12 cellular contexts compared by ENCODE assay signal in genomic region chr12:54622463-54623183, GRCh38. TPM values are rescaled to one million over a fixed set of nuclear protein-coding genes. Genes with fewer than 3 reads are reported as not detected.
DNase-seq lines count a peak whose midpoint lies in the region; ATAC-seq, FAIRE-seq and TF ChIP-seq lines count a peak whose summit lies in the region.
"Had no signal": no experiment of that assay in that cellular context is flagged by ENCODE, and none has a peak within 500 bp of the region (broad histone marks: within the 10 kb centered on the region; RNA-seq: fewer than 3 reads in every experiment).

No MANE protein-coding gene starts in this region.

- in situ Hi-C loops in GM12878 (cut with MboI), result no loop called here

- H2AFZ ChIP-seq in Loucy (ENCODE audit: low read length) (no peak overlapping the region), GM12878 (ENCODE audit: control insufficient read depth, low read depth, low read length) (no peak overlapping the region)

- H3K27ac Mint-ChIP-seq in osteocyte (ENCODE audit: unreplicated experiment), result no peak overlapping the region

- H3K4me2 ChIP-seq in Loucy (ENCODE audit: low read depth, low read length, poor library complexity, severe bottlenecking), result no peak overlapping the region
- H3K4me2 ChIP-seq in GM12878 (ENCODE audit: control insufficient read depth, insufficient read depth), result no peak overlapping the region

- no peaks in the 10 kb centered on the region for H3K36me3 Mint-ChIP-seq in osteocyte (ENCODE audit: unreplicated experiment)

- no peak overlapping the region for H3K9ac ChIP-seq in Loucy (ENCODE audit: low read depth, low read length, poor library complexity, severe bottlenecking)
- no peak overlapping the region for H3K9ac ChIP-seq in GM12878 (ENCODE audit: control insufficient read depth, insufficient read depth, low read length)

- CTCF ChIA-PET in GM12878 (lab: Yijun Ruan, JAX), result interaction anchor here (0.6 to 1.3 kb wide), 5 partner anchors 12 to 66 kb away, joined by 3 to 4 read pairs (median 3); partner anchors contain the start of gene LACRT

- H3K4me1 Mint-ChIP-seq in osteocyte (ENCODE audit: unreplicated experiment), result no peaks in the 10 kb centered on the region

- H3K4me1 ChIP-seq in Loucy (ENCODE audit: insufficient read depth, low read length, poor library complexity, severe bottlenecking) (no peaks in the 10 kb centered on the region), GM12878 (ENCODE audit: control insufficient read depth, insufficient read depth, low read length) (no peaks in the 10 kb centered on the region)
- H3K4me1 ChIP-seq: vagina had no signal

- peak; percentile 66; the same call in 2 of the 3 replicates for ATAC-seq in GM12878

- H3K9me3 Mint-ChIP-seq in osteocyte (ENCODE audit: unreplicated experiment), result peaks cover under 1% of the 10 kb centered on the region

- H3K36me3 ChIP-seq in Loucy (ENCODE audit: insufficient read depth, low read length) (no peaks in the 10 kb centered on the region), GM12878 (ENCODE audit: control insufficient read depth in 2 of 2, insufficient read depth in 2 of 2, low read length in 1 of 2) (no peaks in the 10 kb centered on the region)
- H3K36me3 ChIP-seq: vagina had no signal

- SMC1A ChIA-PET in GM12878 (lab: Charles Lee; ENCODE audit: uncharacterized antibody, unreplicated experiment), result no interaction called here

- no peak for DNase-seq in GM12865 (ENCODE audit: low read depth)
- no peak for DNase-seq in GM12878 (ENCODE audit: low read depth, low spot score)
- DNase-seq in osteocyte (ENCODE audit: extremely low spot score, unreplicated experiment), result no peak
- no peak for DNase-seq in H4 (ENCODE audit: low spot score)
- no peak for DNase-seq in NCI-H2029 treated with DMSO at 0.1 percent for 48 hours (lab: John Stamatoyannopoulos, UW)
- no peak for DNase-seq in dedifferentiated amniotic fluid mesenchymal stem cell (ENCODE audit: extremely low spot score)
- DNase-seq: GF-D8, NCI-H2081 treated with DMSO at 0.1 percent for 48 hours had no signal

- no peaks in the 10 kb centered on the region for H3K9me2 ChIP-seq in Loucy (replicated peaks; ENCODE audit: low read depth, low read length)

- H3F3A ChIP-seq in Loucy (ENCODE audit: low read depth), result no peaks in the 10 kb centered on the region

- H3K4me3 Mint-ChIP-seq in osteocyte (ENCODE audit: unreplicated experiment), result no peak overlapping the region

- TF ChIP-seq EP300 in GM12878 (IDR thresholded peaks at IDR 0.05; ENCODE audit: borderline replicate concordance in 1 of 2, control insufficient read depth in 1 of 2, low read depth in 2 of 2, low read length in 2 of 2), result no peak

- POLR2A ChIA-PET in GM12878 (lab: Charles Lee), result no interaction called here

- H4K20me1 ChIP-seq in Loucy (ENCODE audit: insufficient read depth, low read length, poor library complexity, severe bottlenecking) (no peaks in the 10 kb centered on the region), GM12878 (ENCODE audit: control insufficient read depth, insufficient read depth) (no peaks in the 10 kb centered on the region)

- RAD21 ChIA-PET in GM12878 (lab: Charles Lee; ENCODE audit: unreplicated experiment), result no interaction called here

- intact Hi-C loops in GM12878 (cut with micrococcal nuclease; ENCODE audit: unreplicated experiment), result no loop called here

- TF ChIP-seq CTCF in GM12865 (IDR thresholded peaks at IDR 0.05; ENCODE audit: insufficient read depth, low read depth, low read length, missing control alignments) (peak; percentile 9), Loucy (conservative IDR thresholded peaks at IDR 0.05; ENCODE audit: low read length) (peak; percentile 63), GM12878 (IDR thresholded peaks at IDR 0.05 in 2 of 3, conservative IDR thresholded peaks at IDR 0.05 in 1 of 3; ENCODE audit: control insufficient read depth in 2 of 3, extremely low read depth in 1 of 3, insufficient read depth in 1 of 3, low read depth in 3 of 3, low read length in 3 of 3) (peak in 1 of 3 experiments; percentile 5; a peak in 1 of 6 replicates), osteocyte (IDR thresholded peaks at IDR 0.05) (peak; percentile 30)

- H3K27me3 ChIP-seq in Loucy (ENCODE audit: insufficient read depth, low read length, poor library complexity, severe bottlenecking), result peaks cover 2% of the 10 kb centered on the region
- H3K27me3 ChIP-seq in GM12878 (replicated peaks in 1 of 2; ENCODE audit: control insufficient read depth in 2 of 2, insufficient read depth in 2 of 2, low read length in 1 of 2), result no peaks in the 10 kb centered on the region; a peak in 1 of 4 replicates
- H3K27me3 ChIP-seq: vagina had no signal

- no peak overlapping the region for H3K4me3 ChIP-seq in GM12865 (ENCODE audit: low read depth, low read length)
- no peak overlapping the region for H3K4me3 ChIP-seq in Loucy (ENCODE audit: low read length, poor library complexity, severe bottlenecking)
- no peak overlapping the region for H3K4me3 ChIP-seq in GM12878
- H3K4me3 ChIP-seq: vagina had no signal

- no peak for FAIRE-seq in GM12878 (lab: Jason Lieb, UNC)
- FAIRE-seq: astrocyte had no signal

- no peak overlapping the region for H3K27ac ChIP-seq in GM12878 (ENCODE audit: control insufficient read depth, insufficient read depth)
- H3K27ac ChIP-seq: vagina had no signal

- TF ChIP-seq RAD21 in GM12878 (IDR thresholded peaks at IDR 0.05; ENCODE audit: insufficient read depth, low read depth, low read length), result no peak

- no TSS peak for BruUV-seq in GM12878 (replicated peaks; lab: Mats Ljungman, UMichigan)

- H3K9me3 ChIP-seq in Loucy (ENCODE audit: insufficient read depth, low read depth, low read length) (peaks cover 3% of the 10 kb centered on the region; the same call in 1 of the 2 replicates), GM12878 (replicated peaks; ENCODE audit: control insufficient read depth, insufficient read depth, low read length) (no peaks in the 10 kb centered on the region; the same call in 2 of the 3 replicates)
- H3K9me3 ChIP-seq: vagina had no signal

- peaks cover 51% of the 10 kb centered on the region for H3K27me3 Mint-ChIP-seq in osteocyte (ENCODE audit: unreplicated experiment)

- no peak for TF ChIP-seq POLR2A in GM12878 (IDR thresholded peaks at IDR 0.05; ENCODE audit: low read depth, low read length)

- no peaks in the 10 kb centered on the region for H3K79me2 ChIP-seq in Loucy (ENCODE audit: insufficient read depth, low read length)
- H3K79me2 ChIP-seq in GM12878 (ENCODE audit: control insufficient read depth, insufficient read depth, low read length), result no peaks in the 10 kb centered on the region

RNA-seq across cellular contexts. Expression of gene LACRT, which starts 12.1 kb away (rescaled TPM):
- not detected in 2 replicates for total RNA-seq in GM12878 (2013; cell fraction: nucleolus; rRNA removed)
- total RNA-seq in GM12878 (2014; rRNA removed), result not detected in 2 replicates
- not detected in 2 replicates for total RNA-seq in GM12878 (2014; rRNA removed; fragmentation: Illumina TruSeq; extraction: Trizol)
- total RNA-seq in GM12878 (2021), result not detected in 2 replicates
- polyA plus RNA-seq in GM12878 (2011; ENCODE audit: low read depth), result not detected
- not detected in 2 replicates for polyA plus RNA-seq in GM12878 (2011; rRNA removed)
- not detected in 2 replicates for polyA plus RNA-seq in GM12878 (2011; cell fraction: cytosol; rRNA removed)
- not detected in 2 replicates for polyA plus RNA-seq in GM12878 (2011; cell fraction: nucleus; rRNA removed)
- polyA plus RNA-seq in GM12878 (2012), result not detected in 2 replicates
- not detected in 2 replicates for polyA plus RNA-seq in GM12878 (2014; fragmentation: Illumina TruSeq; extraction: Trizol)
- polyA plus RNA-seq in GM12878 (2014; fragmentation: Nextera tagmentation; extraction: Ambion mirVana), result not detected
- polyA plus RNA-seq in GM12878 (2014; rRNA removed), result not detected in 2 replicates
- not detected for polyA plus RNA-seq in GM12878 (2016; fragmentation: Nextera tagmentation; extraction: Ambion mirVana)
- not detected in 2 replicates for polyA minus RNA-seq in GM12878 (2011; rRNA and poly(A)+ RNA removed)
- polyA minus RNA-seq in GM12878 (2011; cell fraction: cytosol; rRNA and poly(A)+ RNA removed), result not detected in 2 replicates
- not detected in 2 replicates for polyA minus RNA-seq in GM12878 (2011; cell fraction: nucleus; rRNA and poly(A)+ RNA removed)
- not detected in 2 replicates for total RNA-seq in osteocyte
- total RNA-seq in H4 (2014; rRNA removed; shearing (Covaris generic)), result not detected in 2 replicates
- total RNA-seq: astrocyte, renal cortical epithelial cell, vagina had no signal

RNA-seq across cellular contexts. Expression of gene DCD, which starts 25.5 kb away (rescaled TPM):
- not detected in 2 replicates for total RNA-seq in GM12878 (2013; cell fraction: nucleolus; rRNA removed)
- not detected in 2 replicates for total RNA-seq in GM12878 (2014; rRNA removed)
- not detected in 2 replicates for total RNA-seq in GM12878 (2014; rRNA removed; fragmentation: Illumina TruSeq; extraction: Trizol)
- not detected in 2 replicates for total RNA-seq in GM12878 (2021)
- not detected for polyA plus RNA-seq in GM12878 (2011; ENCODE audit: low read depth)
- not detected in 2 replicates for polyA plus RNA-seq in GM12878 (2011; rRNA removed)
- not detected in 2 replicates for polyA plus RNA-seq in GM12878 (2011; cell fraction: cytosol; rRNA removed)
- polyA plus RNA-seq in GM12878 (2011; cell fraction: nucleus; rRNA removed), result not detected in 2 replicates
- polyA plus RNA-seq in GM12878 (2012), result not detected in 2 replicates
- polyA plus RNA-seq in GM12878 (2014; fragmentation: Illumina TruSeq; extraction: Trizol), result not detected in 2 replicates
- polyA plus RNA-seq in GM12878 (2014; fragmentation: Nextera tagmentation; extraction: Ambion mirVana), result not detected
- not detected in 2 replicates for polyA plus RNA-seq in GM12878 (2014; rRNA removed)
- polyA plus RNA-seq in GM12878 (2016; fragmentation: Nextera tagmentation; extraction: Ambion mirVana), result not detected
- not detected in 2 replicates for polyA minus RNA-seq in GM12878 (2011; rRNA and poly(A)+ RNA removed)
- not detected in 2 replicates for polyA minus RNA-seq in GM12878 (2011; cell fraction: cytosol; rRNA and poly(A)+ RNA removed)
- polyA minus RNA-seq in GM12878 (2011; cell fraction: nucleus; rRNA and poly(A)+ RNA removed), result not detected in 2 replicates
- total RNA-seq in osteocyte, result not detected in 2 replicates
- not detected in 2 replicates for total RNA-seq in H4 (2014; rRNA removed; shearing (Covaris generic))
- total RNA-seq: astrocyte, renal cortical epithelial cell, vagina had no signal

RNA-seq across cellular contexts. Expression of gene PPP1R1A, which starts 34.2 kb away (rescaled TPM):
- total RNA-seq in GM12878 (2013; cell fraction: nucleolus; rRNA removed), result not detected in 2 replicates
- not detected in 2 replicates for total RNA-seq in GM12878 (2014; rRNA removed)
- not detected in 2 replicates for total RNA-seq in GM12878 (2014; rRNA removed; fragmentation: Illumina TruSeq; extraction: Trizol)
- not detected in 2 replicates for total RNA-seq in GM12878 (2021)
- 0.16 TPM for polyA plus RNA-seq in GM12878 (2011; ENCODE audit: low read depth)
- polyA plus RNA-seq in GM12878 (2011; rRNA removed), result not detected in 2 replicates
- not detected in 2 replicates for polyA plus RNA-seq in GM12878 (2011; cell fraction: cytosol; rRNA removed)
- not detected in 2 replicates for polyA plus RNA-seq in GM12878 (2011; cell fraction: nucleus; rRNA removed)
- 0.13 and 0.28 TPM in 2 replicates for polyA plus RNA-seq in GM12878 (2012)
- 0.25 TPM in 1 of 2 replicates, not detected in the other for polyA plus RNA-seq in GM12878 (2014; fragmentation: Illumina TruSeq; extraction: Trizol)
- polyA plus RNA-seq in GM12878 (2014; fragmentation: Nextera tagmentation; extraction: Ambion mirVana), result under 1 TPM in 1 of 2 experiments, not detected in 1; 0.03 TPM
- 0.08 TPM in 1 of 2 replicates, not detected in the other for polyA plus RNA-seq in GM12878 (2014; rRNA removed)
- under 1 TPM in 1 of 2 experiments, not detected in 1; 0.07 TPM for polyA plus RNA-seq in GM12878 (2016; fragmentation: Nextera tagmentation; extraction: Ambion mirVana)
- not detected in 2 replicates for polyA minus RNA-seq in GM12878 (2011; rRNA and poly(A)+ RNA removed)
- not detected in 2 replicates for polyA minus RNA-seq in GM12878 (2011; cell fraction: cytosol; rRNA and poly(A)+ RNA removed)
- not detected in 2 replicates for polyA minus RNA-seq in GM12878 (2011; cell fraction: nucleus; rRNA and poly(A)+ RNA removed)
- not detected in 2 replicates for total RNA-seq in osteocyte
- 0.21 TPM in 1 of 2 replicates, not detected in the other for total RNA-seq in H4 (2014; rRNA removed; shearing (Covaris generic))
